ENCODE assay signal across 17 cellular contexts in genomic region chr13:103516009-103516795, GRCh38.
"Had no signal": no experiment of that assay in that cellular context is flagged by ENCODE, and none has a peak within 500 bp of the region (broad histone marks: within the 10 kb centered on the region; RNA-seq: fewer than 3 reads in every experiment).

No MANE protein-coding gene starts in this region.

- ATAC-seq: activated T-helper 17 cell treated with anti-CD3 and anti-CD28 coated beads, Interleukin-2, amount 50 U/mL, for 72 hours; foreskin keratinocyte; lower lobe of right lung; sciatic nerve; stimulated activated naive CD8-positive, alpha-beta T cell treated with anti-CD3 and anti-CD28 coated beads, Interleukin-15, Interleukin-2, amounts not matched to agents 100 U/mL and 50 U/mL, for 24 hours had no signal

- H3K4me3 ChIP-seq: lower lobe of right lung, ovary, upper lobe of left lung had no signal

- H3K27me3 ChIP-seq: brain microvascular endothelial cell, foreskin keratinocyte, ovary, upper lobe of left lung had no signal

- H3K36me3 ChIP-seq: brain microvascular endothelial cell, lower lobe of right lung, ovary, upper lobe of left lung had no signal

- DNase-seq: activated CD4-positive, alpha-beta T cell treated with anti-CD3 and anti-CD28 coated beads for 1 hour; activated CD4-positive, alpha-beta T cell treated with anti-CD3 and anti-CD28 coated beads, Interleukin-2, amount 50 U/mL, for 4 hours; activated naive CD4-positive, alpha-beta T cell treated with Interleukin-2 at 50 U/mL for 16 hours; anterior cingulate cortex; brain microvascular endothelial cell; cortex of kidney; effector CD8-positive, alpha-beta T cell; foreskin keratinocyte; glutamatergic neuron; immature natural killer cell; lower lobe of right lung; ovary; stimulated activated naive CD8-positive, alpha-beta T cell treated with anti-CD3 and anti-CD28 coated beads, Interleukin-15, Interleukin-2, amounts not matched to agents 100 U/mL and 50 U/mL, for 24 hours; T1000; upper lobe of left lung had no signal

- H3K9me3 ChIP-seq: lower lobe of right lung, ovary, upper lobe of left lung had no signal

- H3K4me1 ChIP-seq: foreskin keratinocyte, lower lobe of right lung, upper lobe of left lung had no signal

- H3K27ac ChIP-seq: brain microvascular endothelial cell, foreskin keratinocyte, lower lobe of right lung, ovary, upper lobe of left lung had no signal
